Comparison of ENCODE assay signal across 1 cellular context in the genomic region with DNA sequence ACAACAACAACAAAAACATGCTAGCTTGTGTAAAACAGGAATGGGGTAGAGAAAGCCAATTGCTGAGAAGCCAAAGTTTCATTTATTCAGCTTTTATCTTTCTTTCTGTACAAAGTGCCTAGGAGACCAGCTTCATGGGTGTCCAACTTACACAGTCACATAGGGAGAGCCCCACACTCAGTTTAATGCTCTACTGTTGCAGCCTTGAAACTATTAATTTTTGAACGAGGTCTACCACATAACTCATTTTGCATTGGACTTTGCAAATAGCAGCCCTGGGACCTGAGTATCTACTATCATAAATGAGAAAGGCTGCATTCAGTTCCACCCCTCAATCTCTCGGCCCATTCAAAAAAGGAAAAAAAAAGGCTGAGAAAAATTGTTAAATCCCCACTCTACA.
TF ChIP-seq lines count a peak whose summit lies in the region.

No MANE protein-coding gene starts in this region.

TF ChIP-seq in GM23338, 12 proteins besides CTCF, POLR2A, EP300 and RAD21:
- no peak for TF ChIP-seq EZH2 (IDR thresholded peaks at IDR 0.05; ENCODE audit: low read depth, unreplicated experiment)
- no peak for TF ChIP-seq STAT1 (IDR thresholded peaks at IDR 0.05; ENCODE audit: unreplicated experiment)
- no peak for TF ChIP-seq JUNB (IDR thresholded peaks at IDR 0.05; ENCODE audit: unreplicated experiment)
- no peak for TF ChIP-seq ZNF114 (CRISPR knock-in tag; IDR thresholded peaks at IDR 0.05)
- no peak for TF ChIP-seq EZH2phosphoT487 (IDR thresholded peaks at IDR 0.05; ENCODE audit: unreplicated experiment)
- TF ChIP-seq POLR2AphosphoS5 (IDR thresholded peaks at IDR 0.05; ENCODE audit: low read depth) = no peak
- TF ChIP-seq, protein P1, sequence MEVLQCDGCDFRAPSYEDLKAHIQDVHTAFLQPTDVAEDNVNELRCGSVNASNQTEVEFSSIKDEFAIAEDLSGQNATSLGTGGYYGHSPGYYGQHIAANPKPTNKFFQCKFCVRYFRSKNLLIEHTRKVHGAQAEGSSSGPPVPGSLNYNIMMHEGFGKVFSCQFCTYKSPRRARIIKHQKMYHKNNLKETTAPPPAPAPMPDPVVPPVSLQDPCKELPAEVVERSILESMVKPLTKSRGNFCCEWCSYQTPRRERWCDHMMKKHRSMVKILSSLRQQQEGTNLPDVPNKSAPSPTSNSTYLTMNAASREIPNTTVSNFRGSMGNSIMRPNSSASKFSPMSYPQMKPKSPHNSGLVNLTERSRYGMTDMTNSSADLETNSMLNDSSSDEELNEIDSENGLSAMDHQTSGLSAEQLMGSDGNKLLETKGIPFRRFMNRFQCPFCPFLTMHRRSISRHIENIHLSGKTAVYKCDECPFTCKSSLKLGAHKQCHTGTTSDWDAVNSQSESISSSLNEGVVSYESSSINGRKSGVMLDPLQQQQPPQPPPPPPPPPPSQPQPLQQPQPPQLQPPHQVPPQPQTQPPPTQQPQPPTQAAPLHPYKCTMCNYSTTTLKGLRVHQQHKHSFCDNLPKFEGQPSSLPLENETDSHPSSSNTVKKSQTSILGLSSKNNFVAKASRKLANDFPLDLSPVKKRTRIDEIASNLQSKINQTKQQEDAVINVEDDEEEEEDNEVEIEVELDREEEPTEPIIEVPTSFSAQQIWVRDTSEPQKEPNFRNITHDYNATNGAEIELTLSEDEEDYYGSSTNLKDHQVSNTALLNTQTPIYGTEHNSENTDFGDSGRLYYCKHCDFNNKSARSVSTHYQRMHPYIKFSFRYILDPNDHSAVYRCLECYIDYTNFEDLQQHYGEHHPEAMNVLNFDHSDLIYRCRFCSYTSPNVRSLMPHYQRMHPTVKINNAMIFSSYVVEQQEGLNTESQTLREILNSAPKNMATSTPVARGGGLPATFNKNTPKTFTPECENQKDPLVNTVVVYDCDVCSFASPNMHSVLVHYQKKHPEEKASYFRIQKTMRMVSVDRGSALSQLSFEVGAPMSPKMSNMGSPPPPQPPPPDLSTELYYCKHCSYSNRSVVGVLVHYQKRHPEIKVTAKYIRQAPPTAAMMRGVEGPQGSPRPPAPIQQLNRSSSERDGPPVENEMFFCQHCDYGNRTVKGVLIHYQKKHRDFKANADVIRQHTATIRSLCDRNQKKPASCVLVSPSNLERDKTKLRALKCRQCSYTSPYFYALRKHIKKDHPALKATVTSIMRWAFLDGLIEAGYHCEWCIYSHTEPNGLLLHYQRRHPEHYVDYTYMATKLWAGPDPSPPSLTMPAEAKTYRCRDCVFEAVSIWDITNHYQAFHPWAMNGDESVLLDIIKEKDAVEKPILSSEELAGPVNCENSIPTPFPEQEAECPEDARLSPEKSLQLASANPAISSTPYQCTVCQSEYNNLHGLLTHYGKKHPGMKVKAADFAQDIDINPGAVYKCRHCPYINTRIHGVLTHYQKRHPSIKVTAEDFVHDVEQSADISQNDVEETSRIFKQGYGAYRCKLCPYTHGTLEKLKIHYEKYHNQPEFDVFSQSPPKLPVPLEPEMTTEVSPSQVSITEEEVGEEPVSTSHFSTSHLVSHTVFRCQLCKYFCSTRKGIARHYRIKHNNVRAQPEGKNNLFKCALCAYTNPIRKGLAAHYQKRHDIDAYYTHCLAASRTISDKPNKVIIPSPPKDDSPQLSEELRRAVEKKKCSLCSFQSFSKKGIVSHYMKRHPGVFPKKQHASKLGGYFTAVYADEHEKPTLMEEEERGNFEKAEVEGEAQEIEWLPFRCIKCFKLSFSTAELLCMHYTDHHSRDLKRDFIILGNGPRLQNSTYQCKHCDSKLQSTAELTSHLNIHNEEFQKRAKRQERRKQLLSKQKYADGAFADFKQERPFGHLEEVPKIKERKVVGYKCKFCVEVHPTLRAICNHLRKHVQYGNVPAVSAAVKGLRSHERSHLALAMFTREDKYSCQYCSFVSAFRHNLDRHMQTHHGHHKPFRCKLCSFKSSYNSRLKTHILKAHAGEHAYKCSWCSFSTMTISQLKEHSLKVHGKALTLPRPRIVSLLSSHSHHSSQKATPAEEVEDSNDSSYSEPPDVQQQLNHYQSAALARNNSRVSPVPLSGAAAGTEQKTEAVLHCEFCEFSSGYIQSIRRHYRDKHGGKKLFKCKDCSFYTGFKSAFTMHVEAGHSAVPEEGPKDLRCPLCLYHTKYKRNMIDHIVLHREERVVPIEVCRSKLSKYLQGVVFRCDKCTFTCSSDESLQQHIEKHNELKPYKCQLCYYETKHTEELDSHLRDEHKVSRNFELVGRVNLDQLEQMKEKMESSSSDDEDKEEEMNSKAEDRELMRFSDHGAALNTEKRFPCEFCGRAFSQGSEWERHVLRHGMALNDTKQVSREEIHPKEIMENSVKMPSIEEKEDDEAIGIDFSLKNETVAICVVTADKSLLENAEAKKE (CRISPR knock-in tag; IDR thresholded peaks at IDR 0.05) = no peak
- TF ChIP-seq NANOG (IDR thresholded peaks at IDR 0.05; ENCODE audit: borderline replicate concordance) = no peak
- TF ChIP-seq, protein P2, sequence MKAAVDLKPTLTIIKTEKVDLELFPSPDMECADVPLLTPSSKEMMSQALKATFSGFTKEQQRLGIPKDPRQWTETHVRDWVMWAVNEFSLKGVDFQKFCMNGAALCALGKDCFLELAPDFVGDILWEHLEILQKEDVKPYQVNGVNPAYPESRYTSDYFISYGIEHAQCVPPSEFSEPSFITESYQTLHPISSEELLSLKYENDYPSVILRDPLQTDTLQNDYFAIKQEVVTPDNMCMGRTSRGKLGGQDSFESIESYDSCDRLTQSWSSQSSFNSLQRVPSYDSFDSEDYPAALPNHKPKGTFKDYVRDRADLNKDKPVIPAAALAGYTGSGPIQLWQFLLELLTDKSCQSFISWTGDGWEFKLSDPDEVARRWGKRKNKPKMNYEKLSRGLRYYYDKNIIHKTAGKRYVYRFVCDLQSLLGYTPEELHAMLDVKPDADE (IDR thresholded peaks at IDR 0.05) = no peak
- no peak for TF ChIP-seq CREB1 (CRISPR knock-in tag; IDR thresholded peaks at IDR 0.05; ENCODE audit: low read depth)
- no peak for TF ChIP-seq ZNF331 (CRISPR knock-in tag; IDR thresholded peaks at IDR 0.05; ENCODE audit: low read depth)
- TF ChIP-seq, protein P3, sequence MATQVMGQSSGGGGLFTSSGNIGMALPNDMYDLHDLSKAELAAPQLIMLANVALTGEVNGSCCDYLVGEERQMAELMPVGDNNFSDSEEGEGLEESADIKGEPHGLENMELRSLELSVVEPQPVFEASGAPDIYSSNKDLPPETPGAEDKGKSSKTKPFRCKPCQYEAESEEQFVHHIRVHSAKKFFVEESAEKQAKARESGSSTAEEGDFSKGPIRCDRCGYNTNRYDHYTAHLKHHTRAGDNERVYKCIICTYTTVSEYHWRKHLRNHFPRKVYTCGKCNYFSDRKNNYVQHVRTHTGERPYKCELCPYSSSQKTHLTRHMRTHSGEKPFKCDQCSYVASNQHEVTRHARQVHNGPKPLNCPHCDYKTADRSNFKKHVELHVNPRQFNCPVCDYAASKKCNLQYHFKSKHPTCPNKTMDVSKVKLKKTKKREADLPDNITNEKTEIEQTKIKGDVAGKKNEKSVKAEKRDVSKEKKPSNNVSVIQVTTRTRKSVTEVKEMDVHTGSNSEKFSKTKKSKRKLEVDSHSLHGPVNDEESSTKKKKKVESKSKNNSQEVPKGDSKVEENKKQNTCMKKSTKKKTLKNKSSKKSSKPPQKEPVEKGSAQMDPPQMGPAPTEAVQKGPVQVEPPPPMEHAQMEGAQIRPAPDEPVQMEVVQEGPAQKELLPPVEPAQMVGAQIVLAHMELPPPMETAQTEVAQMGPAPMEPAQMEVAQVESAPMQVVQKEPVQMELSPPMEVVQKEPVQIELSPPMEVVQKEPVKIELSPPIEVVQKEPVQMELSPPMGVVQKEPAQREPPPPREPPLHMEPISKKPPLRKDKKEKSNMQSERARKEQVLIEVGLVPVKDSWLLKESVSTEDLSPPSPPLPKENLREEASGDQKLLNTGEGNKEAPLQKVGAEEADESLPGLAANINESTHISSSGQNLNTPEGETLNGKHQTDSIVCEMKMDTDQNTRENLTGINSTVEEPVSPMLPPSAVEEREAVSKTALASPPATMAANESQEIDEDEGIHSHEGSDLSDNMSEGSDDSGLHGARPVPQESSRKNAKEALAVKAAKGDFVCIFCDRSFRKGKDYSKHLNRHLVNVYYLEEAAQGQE (IDR thresholded peaks at IDR 0.05; ENCODE audit: unreplicated experiment) = no peak
